ENCODE assay signal across 1 cellular context in genomic region chr5:2776338-2777302, GRCh38.
TF ChIP-seq lines count a peak whose summit lies in the region.

No MANE protein-coding gene starts in this region.

TF ChIP-seq in H1, 55 proteins besides CTCF, POLR2A, EP300 and RAD21:
- 0 out of 2 replicates have a peak, but pooled peaks have one; percentile 13 for TF ChIP-seq MAFK (IDR thresholded peaks at IDR 0.05; ENCODE audit: low read depth, low read length)
- TF ChIP-seq KDM5A (IDR thresholded peaks at IDR 0.05; ENCODE audit: low read length) = no peak
